In the genomic region with DNA sequence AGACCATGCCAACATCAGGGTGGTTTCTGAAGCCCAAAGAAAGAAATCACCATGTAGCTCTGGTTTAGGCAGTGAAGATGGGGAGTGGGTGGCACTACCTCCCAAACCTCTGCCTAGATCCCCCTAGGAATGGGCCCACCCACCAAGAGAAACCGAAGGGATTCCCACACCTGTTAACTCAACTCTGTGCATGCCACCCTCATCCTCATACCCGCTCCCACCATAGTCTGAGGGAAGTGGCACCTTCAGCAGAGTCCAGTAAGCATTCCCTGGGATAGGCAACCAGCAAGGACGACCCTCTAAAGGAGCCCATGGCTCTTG, we compare ENCODE assay signal across 17 cellular contexts. TPM values are rescaled to one million over a fixed set of nuclear protein-coding genes. Genes with fewer than 3 reads are reported as not detected.
DNase-seq lines count a peak whose midpoint lies in the region; ATAC-seq, FAIRE-seq and TF ChIP-seq lines count a peak whose summit lies in the region.
"Had no signal": no experiment of that assay in that cellular context is flagged by ENCODE, and none has a peak within 500 bp of the region (broad histone marks: within the 10 kb centered on the region; RNA-seq: fewer than 3 reads in every experiment).

No MANE protein-coding gene starts in this region.

- CTCF ChIA-PET in T-cell (lab: Charles Lee) (interaction anchor here in 1 of 2 donors (0.7 kb wide), 1 partner anchor 183 kb away, joined by 3 read pairs; no protein-coding TSS in a partner anchor), H1 (lab: Charles Lee; ENCODE audit: partially characterized antibody) (interaction anchor here (0.9 to 3.0 kb wide), 26 partner anchors 9 to 888 kb away, joined by 3 to 26 read pairs (median 4); no protein-coding TSS in a partner anchor)

- TF ChIP-seq CTCF in H1 (IDR thresholded peaks at IDR 0.05; ENCODE audit: control extremely low read depth in 1 of 3, insufficient read depth in 1 of 3, low read depth in 1 of 3, low read length in 3 of 3) (no peak), osteoblast (IDR thresholded peaks at IDR 0.05; ENCODE audit: extremely low read depth, low read depth, low read length) (no peak)

- no peak overlapping the region for H2BK120ac ChIP-seq in H1 (replicated peaks; ENCODE audit: low read depth, low read length)

- H3K27me3 ChIP-seq in H1 (replicated peaks in 1 of 4; ENCODE audit: control insufficient read depth in 3 of 4, extremely low read depth in 1 of 4, insufficient read depth in 3 of 4, low read length in 3 of 4) = peaks cover 51 to 62% (median 56%) of the 10 kb centered on the region in 4 experiments
- H3K27me3 ChIP-seq in osteoblast (ENCODE audit: insufficient read depth, low read length) = peaks cover 35% of the 10 kb centered on the region
- H3K27me3 ChIP-seq: SJCRH30 had no signal

- no peaks in the 10 kb centered on the region for H3K79me2 ChIP-seq in H1 (ENCODE audit: control insufficient read depth in 1 of 2, insufficient read depth in 2 of 2, low read length in 2 of 2)
- H3K79me2 ChIP-seq in osteoblast (ENCODE audit: insufficient read depth, low read length) = no peaks in the 10 kb centered on the region

- H3K4me1 ChIP-seq in H1 (replicated peaks in 1 of 4; ENCODE audit: control insufficient read depth in 3 of 4, insufficient read depth in 4 of 4, low read length in 3 of 4) (peaks cover 11 to 37% (median 21%) of the 10 kb centered on the region in 4 experiments), osteoblast (ENCODE audit: insufficient read depth, low read length) (peaks cover 3% of the 10 kb centered on the region)
- H3K4me1 ChIP-seq: SJCRH30 had no signal

- H3K27ac ChIP-seq in H1 (ENCODE audit: low read depth, low read length) = no peak overlapping the region
- no peak overlapping the region for H3K27ac ChIP-seq in osteoblast (ENCODE audit: low read depth, low read length)
- H3K27ac ChIP-seq in substantia nigra (ENCODE audit: low read depth, low read length, poor library complexity, severe bottlenecking) = no peak overlapping the region
- H3K27ac ChIP-seq: lower lobe of right lung, neutrophil, SJCRH30, transverse colon had no signal

- H3K4me2 ChIP-seq in H1 (ENCODE audit: insufficient read depth in 1 of 2, low read depth in 2 of 2, low read length in 2 of 2) (peak overlapping the region; percentile 74 to 84), osteoblast (ENCODE audit: insufficient read depth, low read length) (peak overlapping the region; percentile 62)

- no peak overlapping the region for H4K5ac ChIP-seq in H1 (ENCODE audit: insufficient read length, low read depth, low read length)

- POLR2A ChIA-PET in T-cell (lab: Charles Lee) = no interaction called here
- POLR2A ChIA-PET in H1 (lab: Charles Lee; ENCODE audit: partially characterized antibody) = interaction anchor here (1.0 kb wide), 1 partner anchor 156 kb away, joined by 3 read pairs; no protein-coding TSS in a partner anchor

- H3K36me3 ChIP-seq in H1 (ENCODE audit: control insufficient read depth in 2 of 4, insufficient read depth in 4 of 4, low read length in 3 of 4) (peaks cover 0 to 4% (median 0%) of the 10 kb centered on the region in 4 experiments; a peak in 1 of 8 replicates), osteoblast (ENCODE audit: insufficient read depth, low read length) (no peaks in the 10 kb centered on the region)
- H3K36me3 ChIP-seq: lower lobe of right lung, neutrophil, SJCRH30, transverse colon had no signal

- no peak overlapping the region for H2BK15ac ChIP-seq in H1 (ENCODE audit: low read length)

- no peak overlapping the region for H2BK5ac ChIP-seq in H1 (ENCODE audit: low read depth, low read length)

- no peak overlapping the region for H3K14ac ChIP-seq in H1 (ENCODE audit: insufficient read length)

- no peak overlapping the region for H4K8ac ChIP-seq in H1 (ENCODE audit: extremely low read depth, insufficient read depth, low read length)

- H2BK20ac ChIP-seq in H1 (ENCODE audit: low read length) = no peak overlapping the region

- H3K27ac Mint-ChIP-seq in T-helper 2 cell treated with Interferon-gamma antibody and Interleukin-4, amounts not matched to agents 5 μg/mL and 100 μg/mL, for 36 hours = no peak overlapping the region
- H3K27ac Mint-ChIP-seq in T-cell = no peak overlapping the region

- peaks cover 69% of the 10 kb centered on the region for H3K27me3 Mint-ChIP-seq in T-helper 2 cell treated with Interferon-gamma antibody and Interleukin-4, amounts not matched to agents 5 μg/mL and 100 μg/mL, for 36 hours (ENCODE audit: low read depth)
- H3K27me3 Mint-ChIP-seq in T-cell = peaks cover 52 to 67% of the 10 kb centered on the region in 2 donors

- H4K20me1 ChIP-seq in H1 (replicated peaks in 1 of 2; ENCODE audit: control insufficient read depth in 1 of 2, insufficient read depth in 2 of 2, low read length in 2 of 2) (peaks cover 2 to 5% of the 10 kb centered on the region in 2 experiments), osteoblast (ENCODE audit: insufficient read depth, low read length) (no peaks in the 10 kb centered on the region)

- peak overlapping the region; percentile 61 for H3K4me3 Mint-ChIP-seq in T-helper 2 cell treated with Interferon-gamma antibody and Interleukin-4, amounts not matched to agents 5 μg/mL and 100 μg/mL, for 36 hours
- H3K4me3 Mint-ChIP-seq in T-cell = peak overlapping the region; percentile 31 to 78 (median 66)

- H3K23ac ChIP-seq in H1 (ENCODE audit: insufficient read length) = no peak overlapping the region

- no peak overlapping the region for H3K18ac ChIP-seq in H1 (ENCODE audit: extremely low read depth, low read length)

- no peaks in the 10 kb centered on the region for H3K79me1 ChIP-seq in H1 (ENCODE audit: low read depth, low read length)

- WGBS in H1 (ENCODE audit: extremely low coverage in 1 of 2, insufficient coverage in 1 of 2, insufficient read length in 1 of 2, insufficient replicate concordance in 2 of 2, low coverage in 1 of 2, low lambda C conversion rate in 2 of 2, missing lambda C conversion rate in 1 of 2), 2 experiments = 70% methylated on average over 2 of the region's 3 CpGs; no CpG with 5 or more reads in 1 of the 2 experiments

- no peak for FAIRE-seq in H1 (lab: Jason Lieb, UNC)
- FAIRE-seq: GM12891, TTC549 had no signal

- no peak overlapping the region for H4K91ac ChIP-seq in H1 (replicated peaks; ENCODE audit: insufficient read length, low read length)

- no peak overlapping the region for H3K56ac ChIP-seq in H1 (replicated peaks; ENCODE audit: insufficient read length, low read depth, low read length)

- H3K23me2 ChIP-seq in H1 (ENCODE audit: low read depth, low read length) = peaks cover 13% of the 10 kb centered on the region; the same call in 1 of the 2 replicates

- H2BK12ac ChIP-seq in H1 (ENCODE audit: low read depth, low read length) = no peak overlapping the region

- no peak for DNase-seq in T-helper 2 cell treated with Interferon-gamma antibody and Interleukin-4, amounts not matched to agents 5 μg/mL and 100 μg/mL, for 36 hours (ENCODE audit: low spot score)
- DNase-seq in T-helper 2 cell (no peak), T-cell (no peak), H1 (ENCODE audit: low read depth in 1 of 2, low spot score in 2 of 2) (no peak), osteoblast (ENCODE audit: insufficient read length, low spot score, missing footprints) (no peak), substantia nigra (lab: John Stamatoyannopoulos, UW) (no peak)
- DNase-seq in activated CD4-positive, CD25-positive, alpha-beta regulatory T cell (lab: John Stamatoyannopoulos, UW) = no peak
- DNase-seq: cerebellar nuclear complex, lower lobe of right lung, NCI-H1694 treated with DMSO at 0.1 percent for 48 hours, NCI-H446 treated with DMSO at 0.1 percent for 48 hours, SJCRH30, transverse colon had no signal

- no peaks in the 10 kb centered on the region for H3K36me3 Mint-ChIP-seq in T-helper 2 cell treated with Interferon-gamma antibody and Interleukin-4, amounts not matched to agents 5 μg/mL and 100 μg/mL, for 36 hours (ENCODE audit: low read depth)
- no peaks in the 10 kb centered on the region for H3K36me3 Mint-ChIP-seq in T-cell

- H3K9me3 ChIP-seq in H1 (ENCODE audit: insufficient read depth in 2 of 2, low read depth in 1 of 2, low read length in 1 of 2) = no peaks in the 10 kb centered on the region; a peak in 1 of 4 replicates
- no peaks in the 10 kb centered on the region for H3K9me3 ChIP-seq in osteoblast (ENCODE audit: low read depth, low read length)
- H3K9me3 ChIP-seq: lower lobe of right lung, neutrophil, SJCRH30, transverse colon had no signal

- H2AFZ ChIP-seq in H1 (ENCODE audit: low read length) (no peak overlapping the region), osteoblast (ENCODE audit: low read length) (no peak overlapping the region)

- TF ChIP-seq POLR2A in H1 (IDR thresholded peaks at IDR 0.05; ENCODE audit: control extremely low read depth in 1 of 2, low read depth in 2 of 2, low read length in 2 of 2) = no peak

- no peak overlapping the region for H2AK5ac ChIP-seq in H1 (ENCODE audit: low read depth, low read length)

- peaks cover 17% of the 10 kb centered on the region for H3K4me1 Mint-ChIP-seq in T-helper 2 cell treated with Interferon-gamma antibody and Interleukin-4, amounts not matched to agents 5 μg/mL and 100 μg/mL, for 36 hours (ENCODE audit: low read depth)
- H3K4me1 Mint-ChIP-seq in T-cell = peaks cover 21 to 36% (median 33%) of the 10 kb centered on the region in 3 donors

- ATAC-seq in T-cell (replicated peaks in 1 of 4) (no peak), GM18907 (IDR thresholded peaks at IDR 0.05; ENCODE audit: unreplicated experiment) (no peak)

- H3K9me3 Mint-ChIP-seq in T-helper 2 cell treated with Interferon-gamma antibody and Interleukin-4, amounts not matched to agents 5 μg/mL and 100 μg/mL, for 36 hours = no peaks in the 10 kb centered on the region
- no peaks in the 10 kb centered on the region for H3K9me3 Mint-ChIP-seq in T-cell

- TF ChIP-seq RAD21 in H1 (IDR thresholded peaks at IDR 0.05 in 1 of 2, conservative IDR thresholded peaks at IDR 0.05 in 1 of 2; ENCODE audit: low read depth in 2 of 2, low read length in 2 of 2) = no peak

- TF ChIP-seq EP300 in H1 (IDR thresholded peaks at IDR 0.05; ENCODE audit: borderline replicate concordance in 1 of 2, low read depth in 2 of 2, low read length in 2 of 2) = no peak

- H3K4me3 ChIP-seq in H1 (ENCODE audit: extremely low read depth in 1 of 4, insufficient read depth in 2 of 4, low read depth in 3 of 4, low read length in 4 of 4) (peak overlapping the region in 1 of 4 experiments; percentile 66; a peak in 2 of 8 replicates), osteoblast (ENCODE audit: insufficient read depth, low read length) (no peak overlapping the region)

- H3K4ac ChIP-seq in H1 (replicated peaks; ENCODE audit: insufficient read length, low read depth, low read length) = no peak overlapping the region

- no peak overlapping the region for H3K9ac ChIP-seq in H1 (replicated peaks in 1 of 4; ENCODE audit: extremely low read depth in 1 of 4, low read depth in 3 of 4, low read length in 3 of 4)

RNA-seq across cellular contexts. Expression of a gene that starts 1.7 kb away (rescaled TPM):
- total RNA-seq in T-cell = 1 to 10 TPM; 1.5 to 8.3 (median 4.8) TPM
- total RNA-seq in H1 (2021; fragmentation: NEBNext Ultra II Directional; extraction: Animal tissue kit (Norgen Biotek cat#: 25700)) = 0.76 and 1.8 TPM in 2 replicates
- polyA plus RNA-seq in H1 (2011; rRNA removed) = 0.44 and 0.79 TPM in 2 replicates
- polyA plus RNA-seq in H1 (2011; cell fraction: cytosol; rRNA removed) = 0.40 TPM
- polyA plus RNA-seq in H1 (2011; cell fraction: nucleus; rRNA removed) = 0.88 TPM
- polyA plus RNA-seq in H1 (2012, experiment 1 of 2) = 0.51 to 1.1 TPM (median 0.55 TPM) in 4 replicates
- polyA plus RNA-seq in H1 (2012, experiment 2 of 2) = 0.26 TPM
- polyA plus RNA-seq in H1 (2013, experiment 1 of 2) = 0.69 TPM
- polyA plus RNA-seq in H1 (2013, experiment 2 of 2) = 0.63 TPM
- 2.0 and 2.7 TPM in 2 replicates for polyA minus RNA-seq in H1 (2011; rRNA and poly(A)+ RNA removed)
- polyA minus RNA-seq in H1 (2011; cell fraction: cytosol; rRNA and poly(A)+ RNA removed) = 1.0 TPM
- polyA minus RNA-seq in H1 (2011; cell fraction: nucleus; rRNA and poly(A)+ RNA removed) = 1.6 TPM
- 4.3 and 6.5 TPM in 2 replicates for total RNA-seq in osteoblast
